ENCODE assay signal across 21 cellular contexts in the genomic region with DNA sequence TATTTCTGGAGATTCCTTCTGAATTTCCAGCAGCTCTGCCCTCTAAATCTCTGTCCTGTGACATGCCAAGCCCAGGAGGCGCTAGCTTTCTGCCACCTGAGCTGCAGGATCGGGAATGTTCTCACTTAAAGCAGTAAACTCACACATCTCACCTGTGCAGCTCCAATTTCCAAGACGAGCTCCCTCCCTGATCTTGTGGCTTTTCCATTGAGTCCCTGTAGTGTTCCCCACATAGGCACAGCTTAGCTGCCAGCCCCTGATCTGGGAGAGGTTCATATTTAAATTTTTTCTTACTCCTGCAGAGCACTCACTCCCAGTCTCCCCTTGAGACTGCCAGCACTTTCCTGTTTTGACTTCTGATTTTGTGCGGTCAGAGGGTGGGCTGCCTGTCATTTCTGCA.
"Had no signal": no experiment of that assay in that cellular context is flagged by ENCODE, and none has a peak within 500 bp of the region (broad histone marks: within the 10 kb centered on the region; RNA-seq: fewer than 3 reads in every experiment).

No MANE protein-coding gene starts in this region.

- DNase-seq: activated CD4-positive, alpha-beta T cell treated with anti-CD3 and anti-CD28 coated beads, Interleukin-2, amount 10 ng/mL, durations not matched to agents 7 days and 5 days; activated CD4-positive, CD25-positive, alpha-beta regulatory T cell treated with anti-CD3 and anti-CD28 coated beads, Interleukin-2, amount 50 U/mL, for 72 hours; activated CD8-positive, alpha-beta T cell treated with anti-CD3 and anti-CD28 coated beads, Interleukin-2, amount 10 ng/mL, durations not matched to agents 7 days and 5 days; aorta; caudate nucleus; effector CD8-positive, alpha-beta T cell; foreskin melanocyte; left ventricle myocardium superior; mammary epithelial cell; midbrain; natural killer cell; ovary; stimulated activated CD4-positive, alpha-beta T cell treated with anti-CD3 and anti-CD28 coated beads, Interleukin-12 subunit alpha, Interleukin-12 subunit beta, amount 100 ng/mL, for 4 hours; substantia nigra; thyroid gland; upper lobe of right lung; WERI-Rb-1 had no signal

- H3K4me1 ChIP-seq: prostate gland, right atrium auricular region, thyroid gland, upper lobe of right lung had no signal

- H3K36me3 ChIP-seq: neutrophil, ovary, prostate gland, right atrium auricular region, thyroid gland, upper lobe of right lung, WERI-Rb-1 had no signal

- H3K27me3 ChIP-seq: neutrophil, ovary, right atrium auricular region, thyroid gland had no signal

- H3K4me3 ChIP-seq: ovary, prostate gland, right atrium auricular region, thyroid gland, upper lobe of right lung had no signal

- ATAC-seq: activated CD8-positive, alpha-beta T cell treated with anti-CD3 and anti-CD28 coated beads, Interleukin-2, amount 10 ng/mL, durations not matched to agents 7 days and 5 days; activated naive CD4-positive, alpha-beta T cell treated with anti-CD3 and anti-CD28 coated beads, Interleukin-2, amount 50 U/mL, for 72 hours; left ventricle myocardium superior; natural killer cell; upper lobe of right lung had no signal

- H3K9me3 ChIP-seq: neutrophil, ovary, prostate gland, thyroid gland, upper lobe of right lung had no signal

- H3K27ac ChIP-seq: neutrophil, ovary, prostate gland, right atrium auricular region, thyroid gland, upper lobe of right lung, WERI-Rb-1 had no signal
